ENCODE assay signal across 21 cellular contexts in the genomic region with DNA sequence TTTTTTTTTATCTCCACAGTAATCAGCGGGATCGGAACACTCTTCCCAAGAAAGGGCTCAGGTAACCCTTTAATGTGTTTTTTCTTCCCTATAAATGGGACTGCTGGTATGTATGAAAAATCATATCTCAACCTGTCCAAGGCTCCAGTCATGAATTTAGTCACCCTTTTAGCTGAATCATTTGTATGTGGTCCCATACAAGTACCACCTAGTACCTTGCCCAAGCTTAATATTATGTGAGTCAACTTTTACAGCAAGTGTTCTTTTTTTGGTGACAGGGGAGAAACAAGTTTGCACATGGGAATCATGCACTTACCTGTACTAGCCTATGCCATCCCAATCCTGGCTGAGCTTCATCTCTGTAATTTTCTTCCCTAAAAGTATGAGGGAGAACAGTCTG.
"Had no signal": no experiment of that assay in that cellular context is flagged by ENCODE, and none has a peak within 500 bp of the region (broad histone marks: within the 10 kb centered on the region; RNA-seq: fewer than 3 reads in every experiment).

No MANE protein-coding gene starts in this region.

- H3K4me3 Mint-ChIP-seq: activated naive CD8-positive, alpha-beta T cell; activated T-cell treated with anti-CD3 and anti-CD28 coated beads, Interleukin-2, amount 50 U/mL, for 4 hours; naive thymus-derived CD4-positive, alpha-beta T cell; neural crest cell had no signal

- H3K4me3 ChIP-seq: adrenal gland, heart left ventricle, lower lobe of right lung, prostate gland, spleen, thyroid gland had no signal

- H3K27ac ChIP-seq: adrenal gland, lower lobe of right lung, prostate gland, spleen, thyroid gland had no signal

- H3K9me3 ChIP-seq: adrenal gland, heart left ventricle, lower lobe of right lung, prostate gland, spleen, thyroid gland had no signal

- H3K27me3 Mint-ChIP-seq: activated naive CD8-positive, alpha-beta T cell; naive thymus-derived CD4-positive, alpha-beta T cell had no signal

- H3K27ac Mint-ChIP-seq: activated naive CD8-positive, alpha-beta T cell; activated T-helper 2 cell treated with anti-CD3 and anti-CD28 coated beads, Interferon-gamma antibody, Interleukin-2, Interleukin-4, amounts not matched to agents 10 μg/mL and 5 μg/mL and 100 μg/mL, durations not matched to agents 14 hours and 24 hours and 36 hours; naive thymus-derived CD4-positive, alpha-beta T cell had no signal

- ATAC-seq: activated T-cell treated with anti-CD3 and anti-CD28 coated beads, Interleukin-2, amount 50 U/mL, for 4 hours; left cardiac atrium; lower lobe of right lung; naive thymus-derived CD4-positive, alpha-beta T cell; stimulated activated naive CD8-positive, alpha-beta T cell treated with anti-CD3 and anti-CD28 coated beads, Interleukin-15, Interleukin-2, amounts not matched to agents 100 U/mL and 50 U/mL, for 24 hours had no signal

- H3K9me3 Mint-ChIP-seq: activated T-cell treated with anti-CD3 and anti-CD28 coated beads, Interleukin-2, amount 50 U/mL, for 4 hours; activated T-helper 2 cell treated with anti-CD3 and anti-CD28 coated beads, Interferon-gamma antibody, Interleukin-2, Interleukin-4, amounts not matched to agents 10 μg/mL and 5 μg/mL and 100 μg/mL, durations not matched to agents 14 hours and 24 hours and 36 hours; naive thymus-derived CD4-positive, alpha-beta T cell; neural crest cell had no signal

- H3K4me1 Mint-ChIP-seq: neural crest cell had no signal

- DNase-seq: activated CD4-positive, alpha-beta T cell treated with anti-CD3 and anti-CD28 coated beads for 1 hour; activated CD8-positive, alpha-beta memory T cell treated with anti-CD3 and anti-CD28 coated beads for 24 hours; activated CD8-positive, alpha-beta memory T cell treated with anti-CD3 and anti-CD28 coated beads, Interleukin-2, amount 50 U/mL, for 4 hours; activated naive CD4-positive, alpha-beta T cell; activated T-cell treated with anti-CD3 and anti-CD28 coated beads, Interleukin-2, amount 50 U/mL, for 4 hours; adrenal gland; caudate nucleus; effector memory CD4-positive, alpha-beta T cell; heart left ventricle; left cardiac atrium; lower lobe of right lung; naive thymus-derived CD4-positive, alpha-beta T cell; spleen; stimulated activated CD4-positive, alpha-beta T cell treated with anti-CD3 and anti-CD28 coated beads, Interleukin-4, amount 100 ng/mL, for 1 hour; stimulated activated naive CD8-positive, alpha-beta T cell treated with anti-CD3 and anti-CD28 coated beads, Interleukin-15, Interleukin-2, amounts not matched to agents 100 U/mL and 50 U/mL, for 24 hours; T-helper 1 cell; thyroid gland had no signal

- H3K4me1 ChIP-seq: prostate gland had no signal

- H3K27me3 ChIP-seq: adrenal gland, heart left ventricle, spleen, thyroid gland had no signal

- H3K36me3 ChIP-seq: prostate gland had no signal
